ENCODE assay signal across 20 cellular contexts in the genomic region with DNA sequence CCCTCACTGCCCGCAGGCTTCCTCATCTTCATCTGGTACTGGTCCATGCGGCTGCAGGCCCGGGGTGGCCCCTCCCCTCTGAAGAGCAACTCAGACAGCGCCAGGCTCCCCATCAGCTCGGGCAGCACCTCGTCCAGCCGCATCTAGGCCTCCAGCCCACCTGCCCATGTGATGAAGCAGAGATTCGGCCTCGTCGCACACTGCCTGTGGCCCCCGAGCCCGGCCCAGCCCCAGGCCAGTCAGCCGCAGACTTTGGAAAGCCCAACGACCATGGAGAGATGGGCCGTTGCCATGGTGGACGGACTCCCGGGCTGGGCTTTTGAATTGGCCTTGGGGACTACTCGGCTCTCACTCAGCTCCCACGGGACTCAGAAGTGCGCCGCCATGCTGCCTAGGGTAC. TPM values are rescaled to one million over a fixed set of nuclear protein-coding genes. Genes with fewer than 3 reads are reported as not detected.
DNase-seq lines count a peak whose midpoint lies in the region; ATAC-seq, FAIRE-seq and TF ChIP-seq lines count a peak whose summit lies in the region.
"Had no signal": no experiment of that assay in that cellular context is flagged by ENCODE, and none has a peak within 500 bp of the region (broad histone marks: within the 10 kb centered on the region; RNA-seq: fewer than 3 reads in every experiment).

No MANE protein-coding gene starts in this region.

- 89% methylated on average over 20 of the region's 21 CpGs for WGBS in HepG2 (ENCODE audit: low lambda C conversion rate)
- WGBS in right lobe of liver (ENCODE audit: insufficient coverage, low coverage, low lambda C conversion rate, missing lambda C conversion rate): 100% methylated on average over 4 of the region's 21 CpGs
- no CpG with 5 or more reads among the region's 21 CpGs for WGBS in H9 (ENCODE audit: extremely low coverage, insufficient read length, low lambda C conversion rate)

- ATAC-seq in HepG2 (no peak), right lobe of liver (no peak), natural killer cell (no peak), GM23338 (no peak), HG03432 (IDR thresholded peaks at IDR 0.05; ENCODE audit: unreplicated experiment) (no peak)

- TF ChIP-seq EP300 in HepG2 (IDR thresholded peaks at IDR 0.05; ENCODE audit: low read depth in 2 of 2, low read length in 2 of 2): no peak
- TF ChIP-seq EP300 in HepG2 (CRISPR knock-in tag; IDR thresholded peaks at IDR 0.05; ENCODE audit: borderline replicate concordance): no peak

- H3K9ac ChIP-seq in HepG2 (ENCODE audit: insufficient read depth, low read depth, low read length): no peak overlapping the region
- no peak overlapping the region for H3K9ac ChIP-seq in H9 (ENCODE audit: extremely low read depth, insufficient read length, low read length)
- H3K9ac ChIP-seq: BLaER1 had no signal

- H2BK20ac ChIP-seq in H9 (ENCODE audit: low read depth, low read length, poor library complexity, severe bottlenecking): no peak overlapping the region

- H3K14ac ChIP-seq in H9 (ENCODE audit: insufficient read depth, low read length): no peak overlapping the region

- no peak overlapping the region for H3K18ac ChIP-seq in H9 (ENCODE audit: insufficient read length, low read depth, low read length)

- H4K20me1 ChIP-seq in HepG2 (ENCODE audit: insufficient read depth, low read length): no peaks in the 10 kb centered on the region
- no peaks in the 10 kb centered on the region for H4K20me1 ChIP-seq in osteoblast (ENCODE audit: insufficient read depth, low read length)
- no peaks in the 10 kb centered on the region for H4K20me1 ChIP-seq in H9 (ENCODE audit: control insufficient read depth, insufficient read depth, insufficient read length)
- H4K20me1 ChIP-seq in GM23338 (replicated peaks; ENCODE audit: insufficient read depth): no peaks in the 10 kb centered on the region
- H4K20me1 ChIP-seq: BLaER1 had no signal

- no peaks in the 10 kb centered on the region for H3K79me1 ChIP-seq in H9 (ENCODE audit: insufficient read depth, low read depth, low read length, poor library complexity, severe bottlenecking)

- H3K4me3 Mint-ChIP-seq in natural killer cell (no peak overlapping the region), H9 (no peak overlapping the region), GM23338 (no peak overlapping the region)
- H3K4me3 Mint-ChIP-seq: CD14-positive monocyte; CD4-positive, alpha-beta memory T cell; IgD-negative memory B cell had no signal

- TF ChIP-seq POLR2A in HepG2 (IDR thresholded peaks at IDR 0.05; ENCODE audit: insufficient read depth in 1 of 2, low read depth in 2 of 2, low read length in 2 of 2) (no peak), right lobe of liver (IDR thresholded peaks at IDR 0.05) (no peak)

- H2AK5ac ChIP-seq in H9 (ENCODE audit: insufficient read length, low read length): no peak overlapping the region

- H3K4me1 Mint-ChIP-seq in natural killer cell (peaks cover 42 to 70% of the 10 kb centered on the region in 2 donors), H9 (peaks cover 0 to 3% of the 10 kb centered on the region in 2 experiments; a peak in 1 of 4 replicates), GM23338 (no peaks in the 10 kb centered on the region; the same call in 2 of the 3 replicates)
- H3K4me1 Mint-ChIP-seq: IgD-negative memory B cell had no signal

- CTCF ChIA-PET in HepG2 (lab: Yijun Ruan, JAX; ENCODE audit: low intra/inter-chr PET ratio, low total read pairs): no interaction called here

- H2AFZ ChIP-seq in HepG2 (ENCODE audit: low read length) (no peak overlapping the region), osteoblast (ENCODE audit: low read length) (no peak overlapping the region), H9 (ENCODE audit: low read length) (no peak overlapping the region), GM23338 (no peak overlapping the region)

- H3K4me3 ChIP-seq in HepG2 (replicated peaks in 1 of 3; ENCODE audit: insufficient read depth in 1 of 3, low read depth in 2 of 3, low read length in 3 of 3) (no peak overlapping the region), right lobe of liver (no peak overlapping the region), osteoblast (ENCODE audit: insufficient read depth, low read length) (no peak overlapping the region), GM23338 (no peak overlapping the region)
- H3K4me3 ChIP-seq: BLaER1, HAP-1 had no signal

- H4K5ac ChIP-seq in H9 (ENCODE audit: insufficient read length, low read depth, low read length): no peak overlapping the region

- H3K4me2 ChIP-seq in HepG2 (ENCODE audit: low read depth, low read length): no peak overlapping the region
- H3K4me2 ChIP-seq in osteoblast (ENCODE audit: insufficient read depth, low read length): no peak overlapping the region
- no peak overlapping the region for H3K4me2 ChIP-seq in H9 (ENCODE audit: insufficient read depth, insufficient read length, low read length)
- H3K4me2 ChIP-seq in GM23338: no peak overlapping the region
- H3K4me2 ChIP-seq: BLaER1 had no signal

- intact Hi-C loops in HepG2 (cut with micrococcal nuclease; ENCODE audit: unreplicated experiment) (no loop called here), right lobe of liver (cut with DNase I) (no loop called here), natural killer cell (cut with micrococcal nuclease) (loop anchor here (10.0 kb wide), 1 partner anchor 341 kb away; a partner anchor contains a TSS)

- H3K9me2 ChIP-seq in GM23338 (ENCODE audit: insufficient read depth): no peaks in the 10 kb centered on the region

- no peaks in the 10 kb centered on the region for H3K36me3 ChIP-seq in HepG2 (replicated peaks in 1 of 2; ENCODE audit: control insufficient read depth in 1 of 2, insufficient read depth in 2 of 2, low read length in 2 of 2)
- H3K36me3 ChIP-seq in right lobe of liver: no peaks in the 10 kb centered on the region
- H3K36me3 ChIP-seq in osteoblast (ENCODE audit: insufficient read depth, low read length): no peaks in the 10 kb centered on the region
- H3K36me3 ChIP-seq in GM23338 (ENCODE audit: insufficient read depth): no peaks in the 10 kb centered on the region
- H3K36me3 ChIP-seq: HAP-1 had no signal

- H3K4me1 ChIP-seq in HepG2 (ENCODE audit: insufficient read depth, low read length): peaks cover 62% of the 10 kb centered on the region
- H3K4me1 ChIP-seq in right lobe of liver: peaks cover 0 to 12% (median 4%) of the 10 kb centered on the region in 4 donors
- H3K4me1 ChIP-seq in osteoblast (ENCODE audit: insufficient read depth, low read length): no peaks in the 10 kb centered on the region
- H3K4me1 ChIP-seq in H9 (ENCODE audit: insufficient read depth, low read length): no peaks in the 10 kb centered on the region
- H3K4me1 ChIP-seq in GM23338 (ENCODE audit: insufficient read depth): no peaks in the 10 kb centered on the region
- H3K4me1 ChIP-seq: HAP-1 had no signal

- no peak overlapping the region for H3K23ac ChIP-seq in H9 (ENCODE audit: insufficient read length, low read depth, low read length)

- peak overlapping the region; percentile 97 to 98 for H3K27ac Mint-ChIP-seq in natural killer cell
- H3K27ac Mint-ChIP-seq in H9: no peak overlapping the region
- H3K27ac Mint-ChIP-seq in GM23338: no peak overlapping the region
- H3K27ac Mint-ChIP-seq: CD4-positive, alpha-beta memory T cell; IgD-negative memory B cell had no signal

- no TSS peak for BruUV-seq in HepG2 (replicated peaks; lab: Mats Ljungman, UMichigan)

- no peak overlapping the region for H2BK120ac ChIP-seq in H9 (ENCODE audit: low read depth, low read length, poor library complexity, severe bottlenecking)

- H3T11ph ChIP-seq in H9 (ENCODE audit: low read length): no peak overlapping the region

- H2BK5ac ChIP-seq in H9 (ENCODE audit: insufficient read length, low read length): no peak overlapping the region

- H3K79me2 ChIP-seq in HepG2 (ENCODE audit: insufficient read depth, low read length): no peaks in the 10 kb centered on the region
- no peaks in the 10 kb centered on the region for H3K79me2 ChIP-seq in osteoblast (ENCODE audit: insufficient read depth, low read length)
- H3K79me2 ChIP-seq in H9 (ENCODE audit: insufficient read depth, low read length): no peaks in the 10 kb centered on the region
- no peaks in the 10 kb centered on the region for H3K79me2 ChIP-seq in GM23338 (replicated peaks; ENCODE audit: insufficient read depth)

- H4K8ac ChIP-seq in H9 (replicated peaks; ENCODE audit: insufficient read length, low read depth, low read length): no peak overlapping the region

- no peak overlapping the region for H3K4ac ChIP-seq in H9 (ENCODE audit: low read depth, low read length)

- H3K56ac ChIP-seq in H9 (ENCODE audit: insufficient read length, low read depth, low read length): no peak overlapping the region

- no peak for TF ChIP-seq RAD21 in HepG2 (CRISPR knock-in tag; IDR thresholded peaks at IDR 0.05)

- H3K36me3 Mint-ChIP-seq in natural killer cell (peaks cover 14% of the 10 kb centered on the region), H9 (ENCODE audit: insufficient read depth in 1 of 3, low read depth in 3 of 3) (no peaks in the 10 kb centered on the region), GM23338 (ENCODE audit: low read depth) (no peaks in the 10 kb centered on the region)
- H3K36me3 Mint-ChIP-seq: CD14-positive monocyte; CD4-positive, alpha-beta memory T cell had no signal

- H3K9me3 ChIP-seq in HepG2 (ENCODE audit: low read length): no peaks in the 10 kb centered on the region
- H3K9me3 ChIP-seq in right lobe of liver: no peaks in the 10 kb centered on the region
- H3K9me3 ChIP-seq in osteoblast (ENCODE audit: low read depth, low read length): no peaks in the 10 kb centered on the region
- no peaks in the 10 kb centered on the region for H3K9me3 ChIP-seq in H9 (ENCODE audit: control insufficient read depth, low read depth, low read length)
- H3K9me3 ChIP-seq: BLaER1, HAP-1 had no signal

- FAIRE-seq in HepG2 (lab: Jason Lieb, UNC): no peak
- FAIRE-seq: H1, HTR-8/SVneo had no signal

- H4K91ac ChIP-seq in H9 (ENCODE audit: insufficient read length, low read depth, low read length): no peak overlapping the region

- H3K27me3 Mint-ChIP-seq in natural killer cell (ENCODE audit: low read depth in 2 of 2) (no peaks in the 10 kb centered on the region), H9 (ENCODE audit: low read depth) (no peaks in the 10 kb centered on the region; the same call in 1 of the 2 replicates), GM23338 (ENCODE audit: insufficient read depth, low read depth, poor library complexity) (peaks cover 4% of the 10 kb centered on the region)
- H3K27me3 Mint-ChIP-seq: CD4-positive, alpha-beta memory T cell had no signal

- TF ChIP-seq CTCF in HepG2 (CRISPR knock-in tag; IDR thresholded peaks at IDR 0.05) (no peak), right lobe of liver (IDR thresholded peaks at IDR 0.05) (no peak), natural killer cell (IDR thresholded peaks at IDR 0.05) (no peak), osteoblast (IDR thresholded peaks at IDR 0.05; ENCODE audit: extremely low read depth, low read depth, low read length) (no peak), H9 (conservative IDR thresholded peaks at IDR 0.05) (no peak), GM23338 (conservative IDR thresholded peaks at IDR 0.05; ENCODE audit: low read depth in 2 of 2) (no peak)

- no peaks in the 10 kb centered on the region for H3K9me3 Mint-ChIP-seq in natural killer cell
- H3K9me3 Mint-ChIP-seq in H9: no peaks in the 10 kb centered on the region
- no peaks in the 10 kb centered on the region for H3K9me3 Mint-ChIP-seq in GM23338
- H3K9me3 Mint-ChIP-seq: CD4-positive, alpha-beta memory T cell; IgD-negative memory B cell had no signal

- no peaks in the 10 kb centered on the region for H3F3A ChIP-seq in GM23338 (replicated peaks; ENCODE audit: low read depth)

- no peak overlapping the region for H3K27ac ChIP-seq in HepG2 (ENCODE audit: extremely low read length, insufficient read depth, low read length)
- H3K27ac ChIP-seq in right lobe of liver: no peak overlapping the region
- H3K27ac ChIP-seq in osteoblast (ENCODE audit: low read depth, low read length): no peak overlapping the region
- no peak overlapping the region for H3K27ac ChIP-seq in H9 (ENCODE audit: insufficient read length, low read depth, low read length)
- H3K27ac ChIP-seq in GM23338 (ENCODE audit: low read depth): no peak overlapping the region
- H3K27ac ChIP-seq: BLaER1 had no signal

- in situ Hi-C loops in HepG2 (cut with HindIII; ENCODE audit: extremely low pct_ligation_motif_present, low pct_unique_long_range_greater_than_20kb): no loop called here

- DNase-seq in HepG2 (ENCODE audit: low spot score) (no peak), right lobe of liver (no peak), natural killer cell (no peak), osteoblast (ENCODE audit: insufficient read length, low spot score, missing footprints) (peak; percentile 58), H9 (no peak), GM23338 (ENCODE audit: low spot score) (no peak)
- DNase-seq: 8988T; CD4-positive, alpha-beta memory T cell; DMS153; DMS79; GF-D8 had no signal

- no peak overlapping the region for H2BK15ac ChIP-seq in H9 (ENCODE audit: low read depth, low read length)

- H3K23me2 ChIP-seq in H9 (ENCODE audit: insufficient read length, low read depth, low read length, poor library complexity, severe bottlenecking): no peaks in the 10 kb centered on the region

- H3K27me3 ChIP-seq in HepG2 (ENCODE audit: control insufficient read depth in 1 of 2, insufficient read depth in 2 of 2, low read length in 2 of 2) (no peaks in the 10 kb centered on the region), right lobe of liver (no peaks in the 10 kb centered on the region), osteoblast (ENCODE audit: insufficient read depth, low read length) (no peaks in the 10 kb centered on the region), H9 (ENCODE audit: insufficient read depth, low read length) (0 out of 2 replicates have a peak, but pooled peaks cover 1% of the 10 kb centered on the region), GM23338 (ENCODE audit: insufficient read depth) (no peaks in the 10 kb centered on the region)
- H3K27me3 ChIP-seq: BLaER1 had no signal

- POLR2A ChIA-PET in HepG2 (lab: Yijun Ruan, JAX): no interaction called here

- H2BK12ac ChIP-seq in H9 (ENCODE audit: insufficient read length, low read depth, low read length): no peak overlapping the region

RNA-seq across cellular contexts. Expression of a gene that starts 4.7 kb away (rescaled TPM):
- total RNA-seq in HepG2 (2016; rRNA removed; fragmentation: Illumina TruSeq; extraction: Trizol): 1.0 and 2.7 TPM in 2 replicates
- total RNA-seq in HepG2 (2016; cell fraction: cytosol; rRNA removed; fragmentation: Illumina TruSeq; extraction: Trizol; ENCODE audit: low read depth): 0.79 and 1.1 TPM in 2 replicates
- total RNA-seq in HepG2 (2016; cell fraction: insoluble cytoplasmic fraction; rRNA removed; fragmentation: Illumina TruSeq; extraction: Trizol): 1.1 and 2.2 TPM in 2 replicates
- 1.0 and 1.5 TPM in 2 replicates for total RNA-seq in HepG2 (2016; cell fraction: membrane; rRNA removed; fragmentation: Illumina TruSeq; extraction: Trizol)
- total RNA-seq in HepG2 (2016; cell fraction: nucleus; rRNA removed; fragmentation: Illumina TruSeq; extraction: Trizol): 2.3 and 2.7 TPM in 2 replicates
- 11.8 and 13.6 TPM in 2 replicates for polyA plus RNA-seq in HepG2 (2011; rRNA removed)
- polyA plus RNA-seq in HepG2 (2011; cell fraction: cytosol; rRNA removed): 10.8 and 11.2 TPM in 2 replicates
- 21.1 and 23.7 TPM in 2 replicates for polyA plus RNA-seq in HepG2 (2011; cell fraction: nucleus; rRNA removed)
- 5.8 and 8.1 TPM in 2 replicates for polyA plus RNA-seq in HepG2 (2012)
- 0.49 and 0.54 TPM in 2 replicates for polyA plus RNA-seq in HepG2 (2016; cell fraction: cytosol; fragmentation: Illumina TruSeq; extraction: Trizol; ENCODE audit: low read depth)
- 1.3 TPM in 2 replicates for polyA plus RNA-seq in HepG2 (2016; cell fraction: insoluble cytoplasmic fraction; fragmentation: Illumina TruSeq; extraction: Trizol; ENCODE audit: low read depth)
- 0.65 and 1.0 TPM in 2 replicates for polyA plus RNA-seq in HepG2 (2016; cell fraction: membrane; fragmentation: Illumina TruSeq; extraction: Trizol; ENCODE audit: low read depth)
- 5.4 and 6.5 TPM in 2 replicates for polyA plus RNA-seq in HepG2 (2016; cell fraction: nucleus; fragmentation: Illumina TruSeq; extraction: Trizol; ENCODE audit: insufficient read depth, low read depth)
- polyA minus RNA-seq in HepG2 (2011; rRNA and poly(A)+ RNA removed; ENCODE audit: low replicate concordance): 0.91 and 31.9 TPM in 2 replicates
- 4.7 and 5.3 TPM in 2 replicates for polyA minus RNA-seq in HepG2 (2011; cell fraction: cytosol; rRNA and poly(A)+ RNA removed)
- polyA minus RNA-seq in HepG2 (2011; cell fraction: nucleus; rRNA and poly(A)+ RNA removed): 8.9 and 10.4 TPM in 2 replicates
- 1 to 10 TPM in 1 of 6 experiments, under 1 TPM in 5; 0.37 to 1.6 (median 0.83) TPM for total RNA-seq in right lobe of liver
- total RNA-seq in natural killer cell: 10 to 100 TPM; 16.6 to 57.3 (median 20.7) TPM
- not detected in 2 replicates for total RNA-seq in osteoblast
- 0.46 and 0.64 TPM in 2 replicates for total RNA-seq in H9 (2021)
- not detected in 2 replicates for total RNA-seq in GM23338 (2014; rRNA removed; shearing (Covaris generic))
- polyA plus RNA-seq in GM23338 (2016; fragmentation: Nextera tagmentation; extraction: Ambion mirVana): not detected in 2 replicates
- total RNA-seq: A673; CD4-positive, alpha-beta memory T cell had no signal
- polyA plus RNA-seq: AG04450; CD4-positive, alpha-beta memory T cell; IgD-negative memory B cell had no signal

RNA-seq across cellular contexts. Expression of a gene that starts 31.2 kb away (rescaled TPM):
- 2.7 and 3.4 TPM in 2 replicates for total RNA-seq in HepG2 (2016; rRNA removed; fragmentation: Illumina TruSeq; extraction: Trizol)
- total RNA-seq in HepG2 (2016; cell fraction: cytosol; rRNA removed; fragmentation: Illumina TruSeq; extraction: Trizol; ENCODE audit: low read depth): 0.26 and 1.5 TPM in 2 replicates
- total RNA-seq in HepG2 (2016; cell fraction: insoluble cytoplasmic fraction; rRNA removed; fragmentation: Illumina TruSeq; extraction: Trizol): 2.4 and 2.5 TPM in 2 replicates
- total RNA-seq in HepG2 (2016; cell fraction: membrane; rRNA removed; fragmentation: Illumina TruSeq; extraction: Trizol): 1.4 and 2.1 TPM in 2 replicates
- total RNA-seq in HepG2 (2016; cell fraction: nucleus; rRNA removed; fragmentation: Illumina TruSeq; extraction: Trizol): 0.59 and 1.6 TPM in 2 replicates
- 3.4 and 3.5 TPM in 2 replicates for polyA plus RNA-seq in HepG2 (2011; rRNA removed)
- 2.7 and 3.1 TPM in 2 replicates for polyA plus RNA-seq in HepG2 (2011; cell fraction: cytosol; rRNA removed)
- polyA plus RNA-seq in HepG2 (2011; cell fraction: nucleus; rRNA removed): 3.4 TPM in 2 replicates
- polyA plus RNA-seq in HepG2 (2012): 4.1 and 4.4 TPM in 2 replicates
- polyA plus RNA-seq in HepG2 (2016; cell fraction: cytosol; fragmentation: Illumina TruSeq; extraction: Trizol; ENCODE audit: low read depth): 0.70 and 1.3 TPM in 2 replicates
- 2.0 and 2.4 TPM in 2 replicates for polyA plus RNA-seq in HepG2 (2016; cell fraction: insoluble cytoplasmic fraction; fragmentation: Illumina TruSeq; extraction: Trizol; ENCODE audit: low read depth)
- 1.0 and 1.1 TPM in 2 replicates for polyA plus RNA-seq in HepG2 (2016; cell fraction: membrane; fragmentation: Illumina TruSeq; extraction: Trizol; ENCODE audit: low read depth)
- polyA plus RNA-seq in HepG2 (2016; cell fraction: nucleus; fragmentation: Illumina TruSeq; extraction: Trizol; ENCODE audit: insufficient read depth, low read depth): 1.6 and 1.8 TPM in 2 replicates
- 1.2 TPM in 1 of 2 replicates, not detected in the other for polyA minus RNA-seq in HepG2 (2011; rRNA and poly(A)+ RNA removed; ENCODE audit: low replicate concordance)
- 0.99 and 1.1 TPM in 2 replicates for polyA minus RNA-seq in HepG2 (2011; cell fraction: cytosol; rRNA and poly(A)+ RNA removed)
- 1.3 and 2.5 TPM in 2 replicates for polyA minus RNA-seq in HepG2 (2011; cell fraction: nucleus; rRNA and poly(A)+ RNA removed)
- under 1 TPM; 0.06 to 0.37 (median 0.19) TPM for total RNA-seq in right lobe of liver
- under 1 TPM in 1 of 3 donors, not detected in 2; 0.33 TPM for total RNA-seq in natural killer cell
- not detected in 2 replicates for total RNA-seq in osteoblast
- 0.72 TPM in 1 of 2 replicates, not detected in the other for total RNA-seq in H9 (2021)
- total RNA-seq in GM23338 (2014; rRNA removed; shearing (Covaris generic)): not detected in 2 replicates
- not detected in 2 replicates for polyA plus RNA-seq in GM23338 (2016; fragmentation: Nextera tagmentation; extraction: Ambion mirVana)
- total RNA-seq: A673; CD4-positive, alpha-beta memory T cell; H1 had no signal
- polyA plus RNA-seq: AG04450; CD4-positive, alpha-beta memory T cell; IgD-negative memory B cell had no signal

RNA-seq across cellular contexts. Expression of a gene that starts 35.0 kb away (rescaled TPM):
- total RNA-seq in HepG2 (2016; rRNA removed; fragmentation: Illumina TruSeq; extraction: Trizol) (2.8 and 5.9 TPM in 2 replicates), right lobe of liver (1 to 10 TPM; 1.8 to 4.2 (median 3.4) TPM), natural killer cell (100 to 1,000 TPM; 830 to 949 (median 858) TPM), osteoblast (0.29 and 0.72 TPM in 2 replicates), H9 (2021) (0.57 and 1.1 TPM in 2 replicates)
- 1.1 and 2.0 TPM in 2 replicates for total RNA-seq in HepG2 (2016; cell fraction: cytosol; rRNA removed; fragmentation: Illumina TruSeq; extraction: Trizol; ENCODE audit: low read depth)
- 2.8 and 5.0 TPM in 2 replicates for total RNA-seq in HepG2 (2016; cell fraction: insoluble cytoplasmic fraction; rRNA removed; fragmentation: Illumina TruSeq; extraction: Trizol)
- 3.1 and 3.2 TPM in 2 replicates for total RNA-seq in HepG2 (2016; cell fraction: membrane; rRNA removed; fragmentation: Illumina TruSeq; extraction: Trizol)
- 7.2 and 8.0 TPM in 2 replicates for total RNA-seq in HepG2 (2016; cell fraction: nucleus; rRNA removed; fragmentation: Illumina TruSeq; extraction: Trizol)
- polyA plus RNA-seq in HepG2 (2011; rRNA removed) (2.7 and 3.3 TPM in 2 replicates), GM23338 (2016; fragmentation: Nextera tagmentation; extraction: Ambion mirVana) (0.09 and 0.47 TPM in 2 replicates)
- 1.8 and 2.1 TPM in 2 replicates for polyA plus RNA-seq in HepG2 (2011; cell fraction: cytosol; rRNA removed)
- 5.0 and 7.4 TPM in 2 replicates for polyA plus RNA-seq in HepG2 (2011; cell fraction: nucleus; rRNA removed)
- 2.3 and 3.3 TPM in 2 replicates for polyA plus RNA-seq in HepG2 (2012)
- polyA plus RNA-seq in HepG2 (2016; cell fraction: cytosol; fragmentation: Illumina TruSeq; extraction: Trizol; ENCODE audit: low read depth): 0.83 and 1.3 TPM in 2 replicates
- 2.4 and 5.1 TPM in 2 replicates for polyA plus RNA-seq in HepG2 (2016; cell fraction: insoluble cytoplasmic fraction; fragmentation: Illumina TruSeq; extraction: Trizol; ENCODE audit: low read depth)
- 2.8 and 3.2 TPM in 2 replicates for polyA plus RNA-seq in HepG2 (2016; cell fraction: membrane; fragmentation: Illumina TruSeq; extraction: Trizol; ENCODE audit: low read depth)
- 14.1 and 15.0 TPM in 2 replicates for polyA plus RNA-seq in HepG2 (2016; cell fraction: nucleus; fragmentation: Illumina TruSeq; extraction: Trizol; ENCODE audit: insufficient read depth, low read depth)
- 4.0 and 29.5 TPM in 2 replicates for polyA minus RNA-seq in HepG2 (2011; rRNA and poly(A)+ RNA removed; ENCODE audit: low replicate concordance)
- polyA minus RNA-seq in HepG2 (2011; cell fraction: cytosol; rRNA and poly(A)+ RNA removed): 1.8 and 1.9 TPM in 2 replicates
- 2.4 and 2.8 TPM in 2 replicates for polyA minus RNA-seq in HepG2 (2011; cell fraction: nucleus; rRNA and poly(A)+ RNA removed)
- 0.12 and 0.14 TPM in 2 replicates for total RNA-seq in GM23338 (2014; rRNA removed; shearing (Covaris generic))

Comparison
In these comparisons a context has a peak if more than half of its experiments do, and no peak if none do; other contexts are left out.
1. H3K27ac Mint-ChIP-seq: peak in natural killer cell (2 of 2); none in H9 (0 of 3) and GM23338 (single experiment).
2. RNA of a gene that starts 35.0 kb away (total RNA-seq): 830 to 949 TPM in natural killer cell; 1.1 to 8.0 TPM in HepG2, 1.8 to 4.2 TPM in right lobe of liver, 0.57 to 1.1 TPM in H9, 0.29 to 0.72 TPM in osteoblast and 0.12 to 0.14 TPM in GM23338; every median in the first group is over 10 times any median in the second.